ENCODE assay signal across 1 cellular context in the genomic region with DNA sequence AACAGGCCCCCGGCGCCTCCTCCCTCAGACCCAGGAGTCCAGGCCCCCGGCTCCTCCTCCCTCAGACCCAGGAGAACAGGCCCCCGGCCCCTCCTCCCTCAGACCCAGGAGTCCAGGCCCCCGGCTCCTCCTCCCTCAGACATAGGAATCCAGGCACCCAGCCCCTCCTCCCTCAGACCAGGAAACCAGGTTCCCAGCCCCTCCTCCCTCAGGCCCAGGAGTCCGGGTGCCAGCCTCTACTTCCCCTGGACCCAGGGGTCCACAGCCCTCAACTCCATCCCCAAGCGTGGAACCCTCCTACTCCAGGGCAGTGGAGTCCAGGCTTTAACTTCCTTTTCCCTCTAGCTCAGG.
TF ChIP-seq lines count a peak whose summit lies in the region.

No MANE protein-coding gene starts in this region.

TF ChIP-seq in HEK293, 187 proteins besides CTCF, POLR2A, EP300 and RAD21 (continued from another document):
- TF ChIP-seq, protein P1, sequence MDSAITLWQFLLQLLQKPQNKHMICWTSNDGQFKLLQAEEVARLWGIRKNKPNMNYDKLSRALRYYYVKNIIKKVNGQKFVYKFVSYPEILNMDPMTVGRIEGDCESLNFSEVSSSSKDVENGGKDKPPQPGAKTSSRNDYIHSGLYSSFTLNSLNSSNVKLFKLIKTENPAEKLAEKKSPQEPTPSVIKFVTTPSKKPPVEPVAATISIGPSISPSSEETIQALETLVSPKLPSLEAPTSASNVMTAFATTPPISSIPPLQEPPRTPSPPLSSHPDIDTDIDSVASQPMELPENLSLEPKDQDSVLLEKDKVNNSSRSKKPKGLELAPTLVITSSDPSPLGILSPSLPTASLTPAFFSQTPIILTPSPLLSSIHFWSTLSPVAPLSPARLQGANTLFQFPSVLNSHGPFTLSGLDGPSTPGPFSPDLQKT (IDR thresholded peaks at IDR 0.05; ENCODE audit: borderline replicate concordance, low read depth, low read length) = no peak
- TF ChIP-seq ZNF664 (tag by site-specific recombination; IDR thresholded peaks at IDR 0.05) = no peak
